In the genomic region with DNA sequence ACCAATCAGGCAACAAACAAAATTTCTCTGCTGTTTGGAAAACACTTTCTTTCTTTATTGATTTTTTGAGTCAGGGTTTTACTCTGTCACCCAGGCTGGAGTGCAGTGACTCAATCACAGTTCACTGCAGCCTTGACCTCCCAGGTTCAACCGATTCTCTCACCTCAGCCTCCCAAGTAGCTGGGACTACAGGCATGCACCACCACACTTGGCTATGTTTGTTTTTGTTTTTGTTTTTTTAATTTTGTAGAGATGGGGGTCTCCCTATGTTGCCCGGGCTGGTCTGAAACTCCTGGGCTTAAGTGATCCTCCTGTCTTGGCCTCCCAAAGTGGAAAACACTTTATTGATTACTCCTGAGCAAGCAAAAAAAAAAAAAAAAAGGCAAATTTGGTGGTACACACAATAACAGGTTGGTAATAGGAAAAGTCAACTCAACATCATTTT, we compare ENCODE assay signal across 1 cellular context.
TF ChIP-seq lines count a peak whose summit lies in the region.

No MANE protein-coding gene starts in this region.

TF ChIP-seq in HepG2, 621 proteins besides CTCF, POLR2A, EP300 and RAD21 (continued from another document and continues in another):
- TF ChIP-seq, protein P1, sequence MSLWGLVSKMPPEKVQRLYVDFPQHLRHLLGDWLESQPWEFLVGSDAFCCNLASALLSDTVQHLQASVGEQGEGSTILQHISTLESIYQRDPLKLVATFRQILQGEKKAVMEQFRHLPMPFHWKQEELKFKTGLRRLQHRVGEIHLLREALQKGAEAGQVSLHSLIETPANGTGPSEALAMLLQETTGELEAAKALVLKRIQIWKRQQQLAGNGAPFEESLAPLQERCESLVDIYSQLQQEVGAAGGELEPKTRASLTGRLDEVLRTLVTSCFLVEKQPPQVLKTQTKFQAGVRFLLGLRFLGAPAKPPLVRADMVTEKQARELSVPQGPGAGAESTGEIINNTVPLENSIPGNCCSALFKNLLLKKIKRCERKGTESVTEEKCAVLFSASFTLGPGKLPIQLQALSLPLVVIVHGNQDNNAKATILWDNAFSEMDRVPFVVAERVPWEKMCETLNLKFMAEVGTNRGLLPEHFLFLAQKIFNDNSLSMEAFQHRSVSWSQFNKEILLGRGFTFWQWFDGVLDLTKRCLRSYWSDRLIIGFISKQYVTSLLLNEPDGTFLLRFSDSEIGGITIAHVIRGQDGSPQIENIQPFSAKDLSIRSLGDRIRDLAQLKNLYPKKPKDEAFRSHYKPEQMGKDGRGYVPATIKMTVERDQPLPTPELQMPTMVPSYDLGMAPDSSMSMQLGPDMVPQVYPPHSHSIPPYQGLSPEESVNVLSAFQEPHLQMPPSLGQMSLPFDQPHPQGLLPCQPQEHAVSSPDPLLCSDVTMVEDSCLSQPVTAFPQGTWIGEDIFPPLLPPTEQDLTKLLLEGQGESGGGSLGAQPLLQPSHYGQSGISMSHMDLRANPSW (CRISPR knock-in tag; IDR thresholded peaks at IDR 0.05; ENCODE audit: borderline replicate concordance), result no peak
- 0 out of 2 replicates have a peak, but pooled peaks have one; percentile 49 for TF ChIP-seq MIXL1 (CRISPR knock-in tag; IDR thresholded peaks at IDR 0.05)
- TF ChIP-seq ZNF660 (CRISPR knock-in tag; IDR thresholded peaks at IDR 0.05; ENCODE audit: borderline replicate concordance, low read depth), result no peak
- TF ChIP-seq ZBTB8A (CRISPR knock-in tag; IDR thresholded peaks at IDR 0.05; ENCODE audit: borderline replicate concordance, low read depth), result no peak
- no peak for TF ChIP-seq ZNF256 (CRISPR knock-in tag; conservative IDR thresholded peaks at IDR 0.05)
- 0 out of 2 replicates have a peak, but pooled peaks have one; percentile 32 for TF ChIP-seq ZBTB7B (CRISPR knock-in tag; IDR thresholded peaks at IDR 0.05)
- TF ChIP-seq RBM22 (optimal IDR thresholded peaks at IDR 0.05; ENCODE audit: low read length), result no peak
- TF ChIP-seq, protein P2, sequence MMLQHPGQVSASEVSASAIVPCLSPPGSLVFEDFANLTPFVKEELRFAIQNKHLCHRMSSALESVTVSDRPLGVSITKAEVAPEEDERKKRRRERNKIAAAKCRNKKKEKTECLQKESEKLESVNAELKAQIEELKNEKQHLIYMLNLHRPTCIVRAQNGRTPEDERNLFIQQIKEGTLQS (CRISPR knock-in tag; IDR thresholded peaks at IDR 0.05), result peak; percentile 60; the same call in 1 of the 2 replicates
- peak; percentile 10; the same call in 1 of the 2 replicates for TF ChIP-seq MAFF (IDR thresholded peaks at IDR 0.05; ENCODE audit: low read depth, low read length)
- TF ChIP-seq, protein P3, sequence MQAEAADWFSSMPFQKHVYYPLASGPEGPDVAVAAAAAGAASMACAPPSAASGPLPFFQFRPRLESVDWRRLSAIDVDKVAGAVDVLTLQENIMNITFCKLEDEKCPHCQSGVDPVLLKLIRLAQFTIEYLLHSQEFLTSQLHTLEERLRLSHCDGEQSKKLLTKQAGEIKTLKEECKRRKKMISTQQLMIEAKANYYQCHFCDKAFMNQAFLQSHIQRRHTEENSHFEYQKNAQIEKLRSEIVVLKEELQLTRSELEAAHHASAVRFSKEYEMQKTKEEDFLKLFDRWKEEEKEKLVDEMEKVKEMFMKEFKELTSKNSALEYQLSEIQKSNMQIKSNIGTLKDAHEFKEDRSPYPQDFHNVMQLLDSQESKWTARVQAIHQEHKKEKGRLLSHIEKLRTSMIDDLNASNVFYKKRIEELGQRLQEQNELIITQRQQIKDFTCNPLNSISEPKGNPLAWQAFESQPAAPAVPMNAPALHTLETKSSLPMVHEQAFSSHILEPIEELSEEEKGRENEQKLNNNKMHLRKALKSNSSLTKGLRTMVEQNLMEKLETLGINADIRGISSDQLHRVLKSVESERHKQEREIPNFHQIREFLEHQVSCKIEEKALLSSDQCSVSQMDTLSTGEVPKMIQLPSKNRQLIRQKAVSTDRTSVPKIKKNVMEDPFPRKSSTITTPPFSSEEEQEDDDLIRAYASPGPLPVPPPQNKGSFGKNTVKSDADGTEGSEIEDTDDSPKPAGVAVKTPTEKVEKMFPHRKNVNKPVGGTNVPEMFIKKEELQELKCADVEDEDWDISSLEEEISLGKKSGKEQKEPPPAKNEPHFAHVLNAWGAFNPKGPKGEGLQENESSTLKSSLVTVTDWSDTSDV (CRISPR knock-in tag; IDR thresholded peaks at IDR 0.05), result no peak
- peak; percentile 75; the same call in 1 of the 2 replicates for TF ChIP-seq ZBTB3 (CRISPR knock-in tag; IDR thresholded peaks at IDR 0.05; ENCODE audit: borderline replicate concordance, low read depth)
- no peak for TF ChIP-seq ZNF557 (CRISPR knock-in tag; IDR thresholded peaks at IDR 0.05)
- TF ChIP-seq, protein P4, sequence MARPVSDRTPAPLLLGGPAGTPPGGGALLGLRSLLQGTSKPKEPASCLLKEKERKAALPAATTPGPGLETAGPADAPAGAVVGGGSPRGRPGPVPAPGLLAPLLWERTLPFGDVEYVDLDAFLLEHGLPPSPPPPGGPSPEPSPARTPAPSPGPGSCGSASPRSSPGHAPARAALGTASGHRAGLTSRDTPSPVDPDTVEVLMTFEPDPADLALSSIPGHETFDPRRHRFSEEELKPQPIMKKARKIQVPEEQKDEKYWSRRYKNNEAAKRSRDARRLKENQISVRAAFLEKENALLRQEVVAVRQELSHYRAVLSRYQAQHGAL (CRISPR knock-in tag; IDR thresholded peaks at IDR 0.05; ENCODE audit: not compliant biosample characterization), result no peak
- TF ChIP-seq, protein P5, sequence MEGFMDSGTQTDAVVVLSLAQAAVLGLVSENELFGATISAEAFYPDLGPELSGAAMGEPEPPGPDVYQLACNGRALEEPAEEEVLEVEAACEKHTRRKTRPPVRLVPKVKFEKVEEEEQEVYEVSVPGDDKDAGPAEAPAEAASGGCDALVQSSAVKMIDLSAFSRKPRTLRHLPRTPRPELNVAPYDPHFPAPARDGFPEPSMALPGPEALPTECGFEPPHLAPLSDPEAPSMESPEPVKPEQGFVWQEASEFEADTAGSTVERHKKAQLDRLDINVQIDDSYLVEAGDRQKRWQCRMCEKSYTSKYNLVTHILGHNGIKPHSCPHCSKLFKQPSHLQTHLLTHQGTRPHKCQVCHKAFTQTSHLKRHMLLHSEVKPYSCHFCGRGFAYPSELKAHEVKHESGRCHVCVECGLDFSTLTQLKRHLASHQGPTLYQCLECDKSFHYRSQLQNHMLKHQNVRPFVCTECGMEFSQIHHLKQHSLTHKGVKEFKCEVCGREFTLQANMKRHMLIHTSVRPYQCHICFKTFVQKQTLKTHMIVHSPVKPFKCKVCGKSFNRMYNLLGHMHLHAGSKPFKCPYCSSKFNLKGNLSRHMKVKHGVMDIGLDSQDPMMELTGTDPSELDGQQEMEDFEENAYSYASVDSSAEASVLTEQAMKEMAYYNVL (CRISPR knock-in tag; IDR thresholded peaks at IDR 0.05; ENCODE audit: borderline replicate concordance), result peak; percentile 63; the same call in 1 of the 2 replicates
- TF ChIP-seq ZNF878 (CRISPR knock-in tag; IDR thresholded peaks at IDR 0.05), result no peak
- no peak for TF ChIP-seq DNMT1 (CRISPR knock-in tag; IDR thresholded peaks at IDR 0.05)
- peak; percentile 86; the same call in 1 of the 2 replicates for TF ChIP-seq SETDB1 (CRISPR knock-in tag; IDR thresholded peaks at IDR 0.05; ENCODE audit: borderline replicate concordance)
- peak; percentile 44; the same call in 1 of the 2 replicates for TF ChIP-seq REPIN1 (CRISPR knock-in tag; IDR thresholded peaks at IDR 0.05; ENCODE audit: borderline replicate concordance, low read depth)
- TF ChIP-seq, protein P6, sequence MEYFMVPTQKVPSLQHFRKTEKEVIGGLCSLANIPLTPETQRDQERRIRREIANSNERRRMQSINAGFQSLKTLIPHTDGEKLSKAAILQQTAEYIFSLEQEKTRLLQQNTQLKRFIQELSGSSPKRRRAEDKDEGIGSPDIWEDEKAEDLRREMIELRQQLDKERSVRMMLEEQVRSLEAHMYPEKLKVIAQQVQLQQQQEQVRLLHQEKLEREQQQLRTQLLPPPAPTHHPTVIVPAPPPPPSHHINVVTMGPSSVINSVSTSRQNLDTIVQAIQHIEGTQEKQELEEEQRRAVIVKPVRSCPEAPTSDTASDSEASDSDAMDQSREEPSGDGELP (IDR thresholded peaks at IDR 0.05; ENCODE audit: borderline replicate concordance, low read depth), result no peak
- TF ChIP-seq ZNF788 (CRISPR knock-in tag; IDR thresholded peaks at IDR 0.05; ENCODE audit: borderline replicate concordance), result 0 out of 2 replicates have a peak, but pooled peaks have one; percentile 22
- no peak; the same call in 1 of the 2 replicates for TF ChIP-seq SMC3 (IDR thresholded peaks at IDR 0.05; ENCODE audit: low read length)
- TF ChIP-seq SUZ12 (IDR thresholded peaks at IDR 0.05; ENCODE audit: low read depth, low read length), result no peak
- TF ChIP-seq, protein P7, sequence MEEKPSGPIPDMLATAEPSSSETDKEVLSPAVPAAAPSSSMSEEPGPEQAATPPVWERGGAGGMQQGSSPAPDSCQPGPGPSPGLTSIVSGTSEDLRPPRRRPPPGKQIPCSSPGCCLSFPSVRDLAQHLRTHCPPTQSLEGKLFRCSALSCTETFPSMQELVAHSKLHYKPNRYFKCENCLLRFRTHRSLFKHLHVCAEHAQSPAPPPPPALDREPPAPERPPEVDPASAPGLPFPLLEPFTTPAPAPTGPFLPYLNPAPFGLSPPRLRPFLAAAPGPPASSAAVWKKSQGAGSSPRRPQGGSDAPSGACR (CRISPR knock-in tag; IDR thresholded peaks at IDR 0.05), result 0 out of 2 replicates have a peak, but pooled peaks have one; percentile 57
- no peak for TF ChIP-seq YEATS4 (CRISPR knock-in tag; IDR thresholded peaks at IDR 0.05; ENCODE audit: borderline replicate concordance)
- no peak for TF ChIP-seq ZNF772 (CRISPR knock-in tag; IDR thresholded peaks at IDR 0.05)
- no peak for TF ChIP-seq POLR2AphosphoS5 (IDR thresholded peaks at IDR 0.05; ENCODE audit: low read depth, low read length)
- no peak for TF ChIP-seq FIP1L1 (IDR thresholded peaks at IDR 0.05; ENCODE audit: borderline replicate concordance, insufficient read depth, low read depth, low read length)
- TF ChIP-seq, protein P8, sequence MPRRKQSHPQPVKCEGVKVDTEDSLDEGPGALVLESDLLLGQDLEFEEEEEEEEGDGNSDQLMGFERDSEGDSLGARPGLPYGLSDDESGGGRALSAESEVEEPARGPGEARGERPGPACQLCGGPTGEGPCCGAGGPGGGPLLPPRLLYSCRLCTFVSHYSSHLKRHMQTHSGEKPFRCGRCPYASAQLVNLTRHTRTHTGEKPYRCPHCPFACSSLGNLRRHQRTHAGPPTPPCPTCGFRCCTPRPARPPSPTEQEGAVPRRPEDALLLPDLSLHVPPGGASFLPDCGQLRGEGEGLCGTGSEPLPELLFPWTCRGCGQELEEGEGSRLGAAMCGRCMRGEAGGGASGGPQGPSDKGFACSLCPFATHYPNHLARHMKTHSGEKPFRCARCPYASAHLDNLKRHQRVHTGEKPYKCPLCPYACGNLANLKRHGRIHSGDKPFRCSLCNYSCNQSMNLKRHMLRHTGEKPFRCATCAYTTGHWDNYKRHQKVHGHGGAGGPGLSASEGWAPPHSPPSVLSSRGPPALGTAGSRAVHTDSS (CRISPR knock-in tag; conservative IDR thresholded peaks at IDR 0.05), result no peak
- TF ChIP-seq TSC22D2 (CRISPR knock-in tag; IDR thresholded peaks at IDR 0.05; ENCODE audit: borderline replicate concordance), result no peak
- TF ChIP-seq CEBPG (CRISPR knock-in tag; IDR thresholded peaks at IDR 0.05), result peak; percentile 70
- TF ChIP-seq ZFP41 (CRISPR knock-in tag; IDR thresholded peaks at IDR 0.05; ENCODE audit: borderline replicate concordance), result no peak
- TF ChIP-seq EHMT2 (IDR thresholded peaks at IDR 0.05; ENCODE audit: borderline replicate concordance, low read depth, low read length), result no peak; the same call in 1 of the 2 replicates
- peak; percentile 57; the same call in 1 of the 2 replicates for TF ChIP-seq FOXJ3 (CRISPR knock-in tag; IDR thresholded peaks at IDR 0.05; ENCODE audit: borderline replicate concordance)
- TF ChIP-seq DR1 (CRISPR knock-in tag; IDR thresholded peaks at IDR 0.05), result no peak
- no peak for TF ChIP-seq HNRNPUL1 (IDR thresholded peaks at IDR 0.05; ENCODE audit: low read depth, low read length)
- TF ChIP-seq ZNF354B (CRISPR knock-in tag; IDR thresholded peaks at IDR 0.05), result no peak
- no peak for TF ChIP-seq ZNF34 (CRISPR knock-in tag; IDR thresholded peaks at IDR 0.05; ENCODE audit: borderline replicate concordance)
- TF ChIP-seq CBX5 (CRISPR knock-in tag; IDR thresholded peaks at IDR 0.05; ENCODE audit: borderline replicate concordance), result peak; percentile 76; the same call in 1 of the 2 replicates
- TF ChIP-seq RAD51 (IDR thresholded peaks at IDR 0.05; ENCODE audit: borderline replicate concordance), result no peak
- no peak for TF ChIP-seq ZNF841 (CRISPR knock-in tag; IDR thresholded peaks at IDR 0.05; ENCODE audit: borderline replicate concordance)
- TF ChIP-seq ZNF749 (CRISPR knock-in tag; IDR thresholded peaks at IDR 0.05; ENCODE audit: borderline replicate concordance), result no peak
- TF ChIP-seq, protein P9, sequence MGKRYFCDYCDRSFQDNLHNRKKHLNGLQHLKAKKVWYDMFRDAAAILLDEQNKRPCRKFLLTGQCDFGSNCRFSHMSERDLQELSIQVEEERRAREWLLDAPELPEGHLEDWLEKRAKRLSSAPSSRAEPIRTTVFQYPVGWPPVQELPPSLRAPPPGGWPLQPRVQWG (CRISPR knock-in tag; IDR thresholded peaks at IDR 0.05; ENCODE audit: borderline replicate concordance, low read depth), result no peak
- no peak for TF ChIP-seq ZNF546 (CRISPR knock-in tag; conservative IDR thresholded peaks at IDR 0.05)
- TF ChIP-seq ZNF674 (CRISPR knock-in tag; IDR thresholded peaks at IDR 0.05; ENCODE audit: low read depth), result no peak
- no peak for TF ChIP-seq MTA1 (CRISPR knock-in tag; IDR thresholded peaks at IDR 0.05; ENCODE audit: borderline replicate concordance)
- TF ChIP-seq, protein P10, sequence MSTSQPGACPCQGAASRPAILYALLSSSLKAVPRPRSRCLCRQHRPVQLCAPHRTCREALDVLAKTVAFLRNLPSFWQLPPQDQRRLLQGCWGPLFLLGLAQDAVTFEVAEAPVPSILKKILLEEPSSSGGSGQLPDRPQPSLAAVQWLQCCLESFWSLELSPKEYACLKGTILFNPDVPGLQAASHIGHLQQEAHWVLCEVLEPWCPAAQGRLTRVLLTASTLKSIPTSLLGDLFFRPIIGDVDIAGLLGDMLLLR (CRISPR knock-in tag; IDR thresholded peaks at IDR 0.05), result no peak
- TF ChIP-seq ZFP36L1 (CRISPR knock-in tag; IDR thresholded peaks at IDR 0.05), result no peak
- no peak for TF ChIP-seq KDM5A (IDR thresholded peaks at IDR 0.05; ENCODE audit: borderline replicate concordance, low read length)
- TF ChIP-seq, protein P11, sequence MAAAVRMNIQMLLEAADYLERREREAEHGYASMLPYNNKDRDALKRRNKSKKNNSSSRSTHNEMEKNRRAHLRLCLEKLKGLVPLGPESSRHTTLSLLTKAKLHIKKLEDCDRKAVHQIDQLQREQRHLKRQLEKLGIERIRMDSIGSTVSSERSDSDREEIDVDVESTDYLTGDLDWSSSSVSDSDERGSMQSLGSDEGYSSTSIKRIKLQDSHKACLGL (CRISPR knock-in tag; IDR thresholded peaks at IDR 0.05), result no peak
- no peak for TF ChIP-seq ZNF550 (CRISPR knock-in tag; IDR thresholded peaks at IDR 0.05; ENCODE audit: borderline replicate concordance)
- TF ChIP-seq ZNF367 (CRISPR knock-in tag; IDR thresholded peaks at IDR 0.05; ENCODE audit: borderline replicate concordance), result no peak
- peak; percentile 80; the same call in 1 of the 2 replicates for TF ChIP-seq HOXA5 (CRISPR knock-in tag; IDR thresholded peaks at IDR 0.05)
- TF ChIP-seq ZNF558 (CRISPR knock-in tag; IDR thresholded peaks at IDR 0.05; ENCODE audit: borderline replicate concordance), result no peak
- no peak for TF ChIP-seq MTF2 (CRISPR knock-in tag; IDR thresholded peaks at IDR 0.05; ENCODE audit: borderline replicate concordance)
- TF ChIP-seq ATRX (CRISPR knock-in tag; IDR thresholded peaks at IDR 0.05; ENCODE audit: borderline replicate concordance), result no peak
- TF ChIP-seq EZH2 (conservative IDR thresholded peaks at IDR 0.05; ENCODE audit: low read depth, low read length), result no peak
- no peak for TF ChIP-seq ZNF619 (CRISPR knock-in tag; IDR thresholded peaks at IDR 0.05)
- no peak for TF ChIP-seq NCOA1 (CRISPR knock-in tag; IDR thresholded peaks at IDR 0.05)
- no peak for TF ChIP-seq FLYWCH1 (CRISPR knock-in tag; IDR thresholded peaks at IDR 0.05)
